8 cellular contexts compared by ENCODE assay signal in genomic region chr1:204104331-204105222, GRCh38. TPM values are rescaled to one million over a fixed set of nuclear protein-coding genes. Genes with fewer than 3 reads are reported as not detected.
DNase-seq lines count a peak whose midpoint lies in the region; ATAC-seq and TF ChIP-seq lines count a peak whose summit lies in the region.

No MANE protein-coding gene starts in this region.

- H3K27me3 ChIP-seq in ACC112 (ENCODE audit: insufficient read depth, low read length) (no peaks in the 10 kb centered on the region), body of pancreas (no peaks in the 10 kb centered on the region)

- ATAC-seq in body of pancreas: peak; percentile 49
- ATAC-seq in GM21447 (IDR thresholded peaks at IDR 0.05; ENCODE audit: unreplicated experiment): no peak
- no peak for ATAC-seq in HG03571 (IDR thresholded peaks at IDR 0.05; ENCODE audit: unreplicated experiment)

- no peak overlapping the region for H2AFZ ChIP-seq in ACC112 (ENCODE audit: low read length, unreplicated experiment)

- intact Hi-C loops in body of pancreas (cut with DNase I): no loop called here

- H3K4me1 ChIP-seq in ACC112 (ENCODE audit: control insufficient read depth, insufficient read depth, low read length, unreplicated experiment) (peaks cover 33% of the 10 kb centered on the region), body of pancreas (peaks cover 62% of the 10 kb centered on the region), mesodermal cell (ENCODE audit: control insufficient read depth, insufficient read depth, low read length, poor library complexity, severe bottlenecking) (peaks cover 37% of the 10 kb centered on the region)

- H3K4me3 ChIP-seq in ACC112 (ENCODE audit: low read depth, low read length): peak overlapping the region; percentile 9; the same call in 1 of the 2 replicates
- no peak overlapping the region for H3K4me3 ChIP-seq in body of pancreas
- H3K4me3 ChIP-seq in mesodermal cell (ENCODE audit: extremely low read depth, insufficient read depth, low read length, poor library complexity, severe bottlenecking): no peak overlapping the region

- TF ChIP-seq CTCF in body of pancreas (IDR thresholded peaks at IDR 0.05): no peak

- DNase-seq in HuH-7.5 (ENCODE audit: low spot score) (peak; percentile 70), body of pancreas (peak in 1 of 4 donors; percentile 29)
- no peak for DNase-seq in activated CD4-positive, CD25-positive, alpha-beta regulatory T cell (lab: John Stamatoyannopoulos, UW)
- DNase-seq in effector CD8-positive, alpha-beta T cell (lab: John Stamatoyannopoulos, UW): no peak

- H3K79me2 ChIP-seq in ACC112 (ENCODE audit: control insufficient read depth, insufficient read depth, low read length, unreplicated experiment): peaks cover 26% of the 10 kb centered on the region

- no peaks in the 10 kb centered on the region for H3K9me3 ChIP-seq in body of pancreas
- no peaks in the 10 kb centered on the region for H3K9me3 ChIP-seq in mesodermal cell (ENCODE audit: control insufficient read depth, low read length)

- 48 to 74% methylated on average over 11 to 15 of the region's 15 CpGs for WGBS in body of pancreas, 2 donors
- WGBS in mesodermal cell (ENCODE audit: insufficient coverage in 2 of 2), 2 experiments: 88 to 97% methylated on average over 10 to 12 of the region's 15 CpGs

- TF ChIP-seq POLR2A in body of pancreas (IDR thresholded peaks at IDR 0.05): no peak

- H3K27ac ChIP-seq in ACC112 (ENCODE audit: low read depth, low read length) (peak overlapping the region; percentile 61), body of pancreas (peak overlapping the region; percentile 10 to 68 (median 34)), mesodermal cell (ENCODE audit: low read depth, low read length, severe bottlenecking) (peak overlapping the region; percentile 32)

- H3K36me3 ChIP-seq in ACC112 (ENCODE audit: insufficient read depth, low read length) (no peaks in the 10 kb centered on the region), body of pancreas (replicated peaks in 1 of 2; ENCODE audit: insufficient read depth in 1 of 2, low read depth in 2 of 2) (no peaks in the 10 kb centered on the region), mesodermal cell (ENCODE audit: control insufficient read depth, insufficient read depth, low read length) (no peaks in the 10 kb centered on the region)

RNA-seq across cellular contexts. Expression of gene SOX13, which starts 31.7 kb away (rescaled TPM):
- total RNA-seq in body of pancreas: 10 to 100 TPM; 29.6 to 37.2 TPM
- polyA plus RNA-seq in mesodermal cell (2013, experiment 1 of 2): 39.5 TPM
- 28.5 TPM for polyA plus RNA-seq in mesodermal cell (2013, experiment 2 of 2)

RNA-seq across cellular contexts. Expression of gene ETNK2, which starts 47.3 kb away (rescaled TPM):
- total RNA-seq in body of pancreas: 10 to 100 TPM in 1 of 2 donors, 1 to 10 TPM in 1; 4.0 to 15.8 TPM
- polyA plus RNA-seq in mesodermal cell (2013, experiment 1 of 2): 11.3 TPM
- polyA plus RNA-seq in mesodermal cell (2013, experiment 2 of 2): 10.0 TPM
